5 cellular contexts compared by ENCODE assay signal in the genomic region with DNA sequence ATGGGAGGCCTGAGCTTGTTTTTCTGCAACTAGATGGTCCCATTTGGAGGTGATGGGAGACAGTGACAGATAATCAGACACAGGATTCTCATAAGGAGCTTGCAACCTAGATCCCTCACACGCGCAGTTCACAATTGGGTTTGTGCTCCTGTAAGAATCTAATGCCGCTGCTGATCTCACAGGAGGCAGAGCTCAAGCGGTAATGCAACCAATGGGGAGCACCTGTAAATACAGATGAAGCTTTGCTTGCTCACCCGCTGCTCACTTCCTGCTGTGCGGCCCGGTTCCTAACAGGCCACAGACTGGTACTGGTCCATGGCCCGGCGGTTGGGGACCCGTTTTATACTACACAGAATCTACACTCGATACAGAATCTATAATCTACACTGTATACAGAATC.
"Had no signal": no experiment of that assay in that cellular context is flagged by ENCODE, and none has a peak within 500 bp of the region (broad histone marks: within the 10 kb centered on the region; RNA-seq: fewer than 3 reads in every experiment).

No MANE protein-coding gene starts in this region.

- H2AFZ ChIP-seq: GM23248 had no signal

- H3K9ac ChIP-seq: GM23248 had no signal

- H3K4me3 ChIP-seq: GM23248, HAP-1, K562 had no signal

- H3K36me3 ChIP-seq: HAP-1 had no signal

- H3K4me1 ChIP-seq: HAP-1 had no signal

- DNase-seq: GM23248, GOT3, IMR-90 had no signal

- H3K9me3 ChIP-seq: HAP-1 had no signal

- H3K27ac ChIP-seq: GM23248 had no signal
